2 cellular contexts compared by ENCODE assay signal in genomic region chr4:24164797-24165196, GRCh38.
TF ChIP-seq lines count a peak whose summit lies in the region.

No MANE protein-coding gene starts in this region.

TF ChIP-seq in HepG2, 621 proteins besides CTCF, POLR2A, EP300 and RAD21:
- no peak for TF ChIP-seq ZIK1 (CRISPR knock-in tag; IDR thresholded peaks at IDR 0.05; ENCODE audit: borderline replicate concordance, low read depth)
- TF ChIP-seq TBX2 (CRISPR knock-in tag; IDR thresholded peaks at IDR 0.05; ENCODE audit: borderline replicate concordance), result no peak
- peak; percentile 56 to 90 for TF ChIP-seq MAFK (conservative IDR thresholded peaks at IDR 0.05 in 1 of 2, IDR thresholded peaks at IDR 0.05 in 1 of 2; ENCODE audit: low read length in 2 of 2)
- TF ChIP-seq MAFF (IDR thresholded peaks at IDR 0.05; ENCODE audit: low read depth, low read length), result peak; percentile 82

TF ChIP-seq in K562, 482 proteins besides CTCF, POLR2A, EP300 and RAD21:
- TF ChIP-seq MAFG (tag; conservative IDR thresholded peaks at IDR 0.05) (0 out of 2 replicates have a peak, but pooled peaks have one; percentile 23), HEY1 (CRISPR knock-in tag; IDR thresholded peaks at IDR 0.05; ENCODE audit: borderline replicate concordance) (no peak), ZBTB7A (IDR thresholded peaks at IDR 0.05; ENCODE audit: borderline replicate concordance, control insufficient read depth, low read depth, low read length) (no peak), ZNF134 (CRISPR knock-in tag; conservative IDR thresholded peaks at IDR 0.05) (no peak), PRMT5 (CRISPR knock-in tag; IDR thresholded peaks at IDR 0.05) (no peak), ZC3H4 (CRISPR knock-in tag; IDR thresholded peaks at IDR 0.05; ENCODE audit: borderline replicate concordance) (no peak), TGIF2 (CRISPR knock-in tag; IDR thresholded peaks at IDR 0.05) (no peak), TCF3 (CRISPR knock-in tag; IDR thresholded peaks at IDR 0.05) (no peak), CXXC5 (CRISPR knock-in tag; IDR thresholded peaks at IDR 0.05) (no peak), ZNF316 (IDR thresholded peaks at IDR 0.05) (peak; percentile 28; the same call in 1 of the 2 replicates), MAFF (IDR thresholded peaks at IDR 0.05; ENCODE audit: low read length) (0 out of 2 replicates have a peak, but pooled peaks have one; percentile 15), C11orf30 (IDR thresholded peaks at IDR 0.05; ENCODE audit: low read depth) (0 out of 2 replicates have a peak, but pooled peaks have one; percentile 19)
- TF ChIP-seq, protein P1, sequence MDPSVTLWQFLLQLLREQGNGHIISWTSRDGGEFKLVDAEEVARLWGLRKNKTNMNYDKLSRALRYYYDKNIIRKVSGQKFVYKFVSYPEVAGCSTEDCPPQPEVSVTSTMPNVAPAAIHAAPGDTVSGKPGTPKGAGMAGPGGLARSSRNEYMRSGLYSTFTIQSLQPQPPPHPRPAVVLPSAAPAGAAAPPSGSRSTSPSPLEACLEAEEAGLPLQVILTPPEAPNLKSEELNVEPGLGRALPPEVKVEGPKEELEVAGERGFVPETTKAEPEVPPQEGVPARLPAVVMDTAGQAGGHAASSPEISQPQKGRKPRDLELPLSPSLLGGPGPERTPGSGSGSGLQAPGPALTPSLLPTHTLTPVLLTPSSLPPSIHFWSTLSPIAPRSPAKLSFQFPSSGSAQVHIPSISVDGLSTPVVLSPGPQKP (CRISPR knock-in tag; IDR thresholded peaks at IDR 0.05), result no peak
